8 cellular contexts compared by ENCODE assay signal in the genomic region with DNA sequence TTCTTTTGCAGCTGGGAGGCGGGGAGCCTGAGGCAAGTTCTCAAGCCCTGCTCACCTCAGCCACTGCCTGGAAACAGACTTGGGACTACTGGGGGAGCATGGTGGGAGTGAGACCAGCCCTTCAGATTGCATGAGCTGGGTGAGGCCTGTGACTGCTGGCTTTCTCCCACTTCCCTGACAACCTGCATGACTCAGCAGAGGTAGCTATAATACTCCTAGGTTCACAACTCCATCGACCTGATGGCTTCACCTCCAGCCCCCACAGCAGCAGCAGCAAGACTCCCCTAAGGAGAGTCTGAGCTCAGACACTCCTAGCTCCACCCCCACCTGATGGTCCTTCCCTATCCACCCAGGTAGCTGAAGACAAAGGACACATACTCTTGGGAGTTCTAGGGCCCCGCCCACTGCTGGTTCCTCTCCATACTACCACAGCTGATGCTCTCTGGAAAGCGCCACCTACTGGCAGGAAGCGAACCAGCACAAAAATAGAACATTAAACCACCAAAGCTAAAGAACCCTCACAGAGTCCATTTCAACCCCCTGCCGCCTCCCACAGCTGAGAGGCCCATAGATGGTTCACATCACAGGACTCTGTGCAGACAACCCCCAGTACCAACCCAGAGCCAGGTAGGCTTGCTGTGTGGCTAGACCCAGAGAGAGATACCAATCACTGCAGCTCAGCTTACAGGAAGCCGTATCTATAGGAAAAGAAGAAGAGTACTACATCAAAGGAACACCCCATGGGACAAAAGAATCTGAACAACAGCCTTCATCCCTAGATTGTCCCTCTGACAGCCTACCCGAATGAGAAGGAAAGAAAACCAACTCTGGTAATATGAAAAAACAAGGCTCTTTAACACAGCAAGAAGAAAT.
DNase-seq lines count a peak whose midpoint lies in the region; ATAC-seq and TF ChIP-seq lines count a peak whose summit lies in the region.

No MANE protein-coding gene starts in this region.

- DNase-seq in GM10266 (ENCODE audit: extremely low spot score) = no peak
- DNase-seq in NCI-H1436 treated with DMSO at 0.1 percent for 48 hours (lab: John Stamatoyannopoulos, UW) = peak; percentile 27
- DNase-seq in activated CD8-positive, alpha-beta memory T cell treated with anti-CD3 and anti-CD28 coated beads, Interleukin-2, amount 50 U/mL, for 24 hours (ENCODE audit: extremely low read depth) = peak; percentile 17
- peak; percentile 29 for DNase-seq in left cardiac atrium
- DNase-seq in stimulated activated CD8-positive, alpha-beta memory T cell treated with anti-CD3 and anti-CD28 coated beads, Interleukin-4, amount 100 ng/mL, for 24 hours (ENCODE audit: low read depth) = peak; percentile 15
- DNase-seq in coronary artery (ENCODE audit: low spot score) = no peak
- no peak for DNase-seq in retina

- H3K27ac ChIP-seq in coronary artery = no peak overlapping the region

- TF ChIP-seq CTCF in GM10266 (IDR thresholded peaks at IDR 0.05; ENCODE audit: control insufficient read depth, insufficient read depth, low read depth, missing control alignments) = peak; percentile 33
- TF ChIP-seq CTCF in coronary artery (IDR thresholded peaks at IDR 0.05) = no peak

- intact Hi-C loops in left cardiac atrium (cut with DNase I) = no loop called here

- no peak overlapping the region for H3K4me3 ChIP-seq in coronary artery

- ATAC-seq in left cardiac atrium (no peak), HG03095 (IDR thresholded peaks at IDR 0.05; ENCODE audit: unreplicated experiment) (no peak)

Comparison
In these comparisons a context has a peak if more than half of its experiments do, and no peak if none do; other contexts are left out.
1. DNase-seq: peak in NCI-H1436 treated with DMSO at 0.1 percent for 48 hours (single experiment), activated CD8-positive, alpha-beta memory T cell treated with anti-CD3 and anti-CD28 coated beads, Interleukin-2, amount 50 U/mL, for 24 hours (single experiment), left cardiac atrium (single experiment) and stimulated activated CD8-positive, alpha-beta memory T cell treated with anti-CD3 and anti-CD28 coated beads, Interleukin-4, amount 100 ng/mL, for 24 hours (single experiment); none in GM10266 (single experiment), coronary artery (single experiment) and retina (single experiment).